8 cellular contexts compared by ENCODE assay signal in the genomic region with DNA sequence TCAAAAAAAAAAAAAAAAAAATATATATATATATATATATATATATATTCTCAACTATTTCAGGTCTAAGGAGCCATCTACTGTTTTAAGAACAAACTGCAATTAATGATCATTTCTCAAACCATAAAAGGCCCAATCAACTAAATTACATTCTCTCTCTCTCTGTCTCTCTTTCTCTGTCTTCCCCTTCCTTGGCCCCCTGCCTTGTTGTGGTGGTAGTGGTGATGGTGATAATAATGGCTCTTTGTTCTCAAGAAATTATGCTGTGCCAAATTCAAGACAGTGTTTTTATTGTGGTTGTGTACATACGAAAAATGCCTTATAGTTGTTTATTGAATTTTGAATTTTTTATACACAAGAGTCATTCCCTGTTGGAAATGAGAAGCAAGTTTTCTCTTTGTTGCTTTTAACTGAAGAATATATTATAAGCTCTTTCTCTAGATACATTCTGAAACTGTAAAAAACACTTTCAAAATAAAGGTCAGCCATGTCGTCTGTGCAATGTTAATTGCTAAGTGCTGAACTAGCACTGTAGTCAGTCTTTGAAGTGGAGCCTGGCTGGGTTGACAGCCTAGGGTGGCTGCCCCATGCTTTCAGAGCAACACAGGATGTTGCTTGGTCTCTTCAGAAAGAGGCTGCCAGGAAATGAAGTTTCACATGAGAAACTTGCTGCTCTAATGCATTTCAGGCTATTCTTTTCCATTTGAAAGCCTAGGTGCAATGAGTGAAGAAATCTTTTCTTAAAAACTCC.
A peak's percentile ranks its signal among the peaks of the same experiment; 100 is the strongest.
DNase-seq lines count a peak whose midpoint lies in the region; ATAC-seq and TF ChIP-seq lines count a peak whose summit lies in the region.

No MANE protein-coding gene starts in this region.

- no peak overlapping the region for H3K27ac ChIP-seq in OCI-LY3 (ENCODE audit: low read length)
- H3K27ac ChIP-seq in gastrocnemius medialis: no peak overlapping the region

- TF ChIP-seq POLR2A in gastrocnemius medialis (IDR thresholded peaks at IDR 0.05): no peak

- no peak for TF ChIP-seq CTCF in GM12865 (IDR thresholded peaks at IDR 0.05; ENCODE audit: insufficient read depth, low read depth, low read length, missing control alignments)
- TF ChIP-seq CTCF in OCI-LY3 (IDR thresholded peaks at IDR 0.05; ENCODE audit: low read depth, low read length): no peak
- no peak for TF ChIP-seq CTCF in gastrocnemius medialis (IDR thresholded peaks at IDR 0.05 in 4 of 5, conservative IDR thresholded peaks at IDR 0.05 in 1 of 5)

- in situ Hi-C loops in gastrocnemius medialis (cut with MboI; ENCODE audit: low sequenced_read_pairs in 4 of 4): no loop called here

- H3K79me2 ChIP-seq in OCI-LY3 (ENCODE audit: low read length): no peaks in the 10 kb centered on the region

- peaks cover 9% of the 10 kb centered on the region for H3K36me3 ChIP-seq in OCI-LY3 (replicated peaks; ENCODE audit: low read depth, low read length)
- no peaks in the 10 kb centered on the region for H3K36me3 ChIP-seq in gastrocnemius medialis

- DNase-seq in GM12865 (ENCODE audit: low read depth) (peak; percentile 87), AG08395 (ENCODE audit: low spot score) (no peak), gastrocnemius medialis (no peak), Right ventricle myocardium superior (no peak)
- DNase-seq in stimulated activated CD4-positive, alpha-beta T cell treated with anti-CD3 and anti-CD28 coated beads, Interleukin-15, amount 100 ng/mL, for 24 hours: peak; percentile 62

- H3K4me1 Mint-ChIP-seq in activated naive CD8-positive, alpha-beta T cell (ENCODE audit: low read depth): peaks cover 58% of the 10 kb centered on the region

- no peaks in the 10 kb centered on the region for H4K20me1 ChIP-seq in OCI-LY3 (ENCODE audit: insufficient read depth, low read length)

- peaks cover 15% of the 10 kb centered on the region for H3K36me3 Mint-ChIP-seq in activated naive CD8-positive, alpha-beta T cell

- intact Hi-C loops in gastrocnemius medialis (cut with DNase I; ENCODE audit: low total_unique reads): no loop called here
- intact Hi-C loops in Right ventricle myocardium superior (cut with DNase I): no loop called here

- H3K4me3 ChIP-seq in GM12865 (ENCODE audit: low read depth, low read length) (no peak overlapping the region), OCI-LY3 (ENCODE audit: low read length) (no peak overlapping the region), gastrocnemius medialis (no peak overlapping the region)

- H3K4me2 ChIP-seq in OCI-LY3 (ENCODE audit: low read length): 0 out of 2 replicates have a peak overlapping the region, but pooled peaks have one; percentile 3

- peak overlapping the region; percentile 60; the same call in 1 of the 2 replicates for H2AFZ ChIP-seq in OCI-LY3 (ENCODE audit: low read depth, low read length)

- peak overlapping the region; percentile 48 for H3K4me3 Mint-ChIP-seq in activated naive CD8-positive, alpha-beta T cell

- H3K27me3 ChIP-seq in OCI-LY3 (ENCODE audit: low read depth, low read length): no peaks in the 10 kb centered on the region
- no peaks in the 10 kb centered on the region for H3K27me3 ChIP-seq in gastrocnemius medialis

- ATAC-seq in GM21717 (IDR thresholded peaks at IDR 0.05; ENCODE audit: unreplicated experiment) (peak; percentile 96), gastrocnemius medialis (no peak), Right ventricle myocardium superior (ENCODE audit: poor library complexity) (no peak)

- peaks cover 17% of the 10 kb centered on the region for H3K9me3 ChIP-seq in OCI-LY3 (ENCODE audit: insufficient read depth, low read length)
- no peaks in the 10 kb centered on the region for H3K9me3 ChIP-seq in gastrocnemius medialis

- peaks cover 15% of the 10 kb centered on the region for H3K9me3 Mint-ChIP-seq in activated naive CD8-positive, alpha-beta T cell (ENCODE audit: low read depth)

- 0 out of 2 replicates have a peak overlapping the region, but pooled peaks have one; percentile 6 for H3K9ac ChIP-seq in OCI-LY3 (ENCODE audit: low read length)

- H3K4me1 ChIP-seq in OCI-LY3 (ENCODE audit: low read length): peaks cover 28% of the 10 kb centered on the region
- H3K4me1 ChIP-seq in gastrocnemius medialis: no peaks in the 10 kb centered on the region

- no peaks in the 10 kb centered on the region for H3K27me3 Mint-ChIP-seq in activated naive CD8-positive, alpha-beta T cell

- peak overlapping the region; percentile 92 for H3K27ac Mint-ChIP-seq in activated naive CD8-positive, alpha-beta T cell

Comparison
In these comparisons a context has a peak if more than half of its experiments do, and no peak if none do; other contexts are left out.
1. DNase-seq: peak in GM12865 (single experiment) and stimulated activated CD4-positive, alpha-beta T cell treated with anti-CD3 and anti-CD28 coated beads, Interleukin-15, amount 100 ng/mL, for 24 hours (single experiment); none in AG08395 (single experiment), gastrocnemius medialis (0 of 2) and Right ventricle myocardium superior (single experiment).